ENCODE assay signal across 26 cellular contexts in genomic region chr3:154126651-154127050, GRCh38. TPM values are rescaled to one million over a fixed set of nuclear protein-coding genes. Genes with fewer than 3 reads are reported as not detected.
"Had no signal": no experiment of that assay in that cellular context is flagged by ENCODE, and none has a peak within 500 bp of the region (broad histone marks: within the 10 kb centered on the region; RNA-seq: fewer than 3 reads in every experiment).

No MANE protein-coding gene starts in this region.

- H3K9me3 ChIP-seq: thoracic aorta, uterus had no signal

- H3K4me3 ChIP-seq: skin epidermis, uterus had no signal

- ATAC-seq: activated CD4-positive, CD25-positive, alpha-beta regulatory T cell treated with anti-CD3 and anti-CD28 coated beads, Interleukin-2, amount 50 U/mL, for 24 hours; left colon; sciatic nerve; stimulated activated naive CD8-positive, alpha-beta T cell treated with anti-CD3 and anti-CD28 coated beads, Interleukin-15, Interleukin-2, amounts not matched to agents 100 U/mL and 50 U/mL, for 24 hours; T-helper 17 cell had no signal

- DNase-seq: activated CD4-positive, alpha-beta T cell treated with anti-CD3 and anti-CD28 coated beads for 48 hours; activated CD4-positive, alpha-beta T cell treated with anti-CD3 and anti-CD28 coated beads, Interleukin-2, amount 50 U/mL, for 48 hours; activated CD8-positive, alpha-beta memory T cell treated with anti-CD3 and anti-CD28 coated beads for 24 hours; activated effector memory CD4-positive, alpha-beta T cell treated with Interleukin-2 at 50 U/mL for 16 hours; activated naive CD4-positive, alpha-beta T cell treated with Interleukin-2 at 50 U/mL for 16 hours; anterior cingulate cortex; dermis blood vessel endothelial cell; effector CD4-positive, alpha-beta T cell; head of caudate nucleus; hypothalamus; immature natural killer cell; kidney; left colon; mesenchymal stem cell; stimulated activated CD4-positive, alpha-beta T cell treated with anti-CD3 and anti-CD28 coated beads, Interleukin-12 subunit alpha, Interleukin-12 subunit beta, amount 100 ng/mL, for 4 hours; stimulated activated CD4-positive, alpha-beta T cell treated with anti-CD3 and anti-CD28 coated beads, Interleukin-4, amount 100 ng/mL, for 1 hour; stimulated activated naive CD8-positive, alpha-beta T cell treated with anti-CD3 and anti-CD28 coated beads, Interleukin-15, Interleukin-2, amounts not matched to agents 100 U/mL and 50 U/mL, for 24 hours; T-helper 17 cell; T1000; trophoblast cell; uterus; WERI-Rb-1 had no signal

- H3K36me3 ChIP-seq: thoracic aorta, uterus, WERI-Rb-1 had no signal

- H3K27me3 ChIP-seq: uterus had no signal

- H3K27ac ChIP-seq: skin epidermis, thoracic aorta, uterus, WERI-Rb-1 had no signal

- H3K4me1 ChIP-seq: uterus had no signal

RNA-seq across cellular contexts. Expression of gene ARHGEF26, which starts 5.5 kb away (rescaled TPM):
- total RNA-seq: T-helper 17 cell had no signal
